ENCODE assay signal across 17 cellular contexts in the genomic region with DNA sequence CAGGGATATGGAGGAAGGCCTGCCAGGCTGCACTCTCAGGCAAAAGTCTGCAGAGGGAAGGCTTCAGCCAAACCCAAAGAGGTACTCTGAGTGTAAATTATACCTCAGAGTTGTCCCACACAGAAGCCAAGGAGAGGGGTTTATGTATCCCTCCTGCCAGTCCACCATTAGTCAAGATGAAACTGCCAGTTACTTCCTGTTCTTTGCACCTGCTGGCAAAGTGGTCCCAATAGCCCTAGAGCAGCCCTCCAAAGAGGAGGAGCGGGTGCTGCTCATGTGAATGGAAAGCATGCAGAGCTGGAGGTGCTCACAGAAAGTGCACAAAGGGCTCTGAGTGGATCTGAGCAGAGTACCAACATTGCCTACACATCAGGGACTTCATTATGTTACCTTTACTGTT.
"Had no signal": no experiment of that assay in that cellular context is flagged by ENCODE, and none has a peak within 500 bp of the region (broad histone marks: within the 10 kb centered on the region; RNA-seq: fewer than 3 reads in every experiment).

No MANE protein-coding gene starts in this region.

- DNase-seq: activated B cell treated with CpG ODN at 0.5 μM for 24 hours; activated CD4-positive, alpha-beta T cell treated with anti-CD3 and anti-CD28 coated beads for 48 hours; activated naive CD4-positive, alpha-beta T cell treated with Interleukin-2 at 50 U/mL for 16 hours; activated naive CD8-positive, alpha-beta T cell treated with anti-CD3 and anti-CD28 coated beads, Interleukin-2, amount 50 U/mL, for 24 hours; aorta; cerebellar nuclear complex; effector memory CD8-positive, alpha-beta T cell; foreskin melanocyte; head of caudate nucleus; occipital lobe; right cardiac atrium; stimulated activated CD4-positive, alpha-beta T cell treated with anti-CD3 and anti-CD28 coated beads, Interleukin-15, amount 100 ng/mL, for 24 hours; stimulated activated CD4-positive, alpha-beta T cell treated with anti-CD3 and anti-CD28 coated beads, Interleukin-4, amount 100 ng/mL, for 1 hour; stimulated activated naive CD4-positive, alpha-beta T cell; tibial artery had no signal

- ATAC-seq: activated naive CD8-positive, alpha-beta T cell treated with anti-CD3 and anti-CD28 coated beads, Interleukin-2, amount 50 U/mL, for 24 hours; effector memory CD8-positive, alpha-beta T cell; right cardiac atrium had no signal

- H3K4me3 ChIP-seq: skin epidermis, tibial artery, vagina had no signal
